ENCODE assay signal across 28 cellular contexts in the genomic region with DNA sequence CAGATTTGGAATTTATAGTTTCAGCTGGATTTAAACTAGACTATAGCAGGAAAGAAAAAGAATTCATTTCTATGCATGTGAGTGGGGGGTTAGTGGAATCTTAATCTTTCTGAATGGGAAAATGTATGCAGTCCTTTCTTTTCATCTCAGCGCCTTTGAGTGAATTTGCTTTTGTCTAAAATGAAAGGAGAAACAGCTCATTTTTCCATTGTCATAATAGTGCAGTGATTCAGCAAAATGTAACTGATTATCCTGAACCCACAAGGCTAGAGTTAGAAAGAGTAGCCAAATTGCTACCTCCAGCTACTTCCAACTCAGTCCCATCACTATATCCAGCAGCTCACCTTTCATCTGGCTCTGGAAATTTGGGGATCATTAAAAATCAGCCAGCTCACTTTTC.
"Had no signal": no experiment of that assay in that cellular context is flagged by ENCODE, and none has a peak within 500 bp of the region (broad histone marks: within the 10 kb centered on the region; RNA-seq: fewer than 3 reads in every experiment).

No MANE protein-coding gene starts in this region.

- H3K27me3 ChIP-seq: esophagus muscularis mucosa, gastrocnemius medialis, hepatocyte, neural progenitor cell, right atrium auricular region, suprapubic skin, tibial artery had no signal

- H2AFZ ChIP-seq: hepatocyte, neural progenitor cell had no signal

- H3K27ac ChIP-seq: esophagus muscularis mucosa, gastrocnemius medialis, hepatocyte, neural progenitor cell, right atrium auricular region, suprapubic skin, tibial artery had no signal

- H3K4me3 ChIP-seq: esophagus muscularis mucosa, gastrocnemius medialis, hepatocyte, neural progenitor cell, right atrium auricular region, suprapubic skin, tibial artery had no signal

- H3K9me3 ChIP-seq: esophagus muscularis mucosa, gastrocnemius medialis, right atrium auricular region, suprapubic skin, tibial artery had no signal

- H3K36me3 ChIP-seq: esophagus muscularis mucosa, gastrocnemius medialis, neural progenitor cell, right atrium auricular region, suprapubic skin, tibial artery had no signal

- H3K79me2 ChIP-seq: hepatocyte had no signal

- H3K4me2 ChIP-seq: hepatocyte, neural progenitor cell had no signal

- DNase-seq: activated CD4-positive, alpha-beta memory T cell treated with anti-CD3 and anti-CD28 coated beads for 36 hours; activated CD4-positive, alpha-beta T cell treated with anti-CD3 and anti-CD28 coated beads, Interleukin-2, amount 10 ng/mL, durations not matched to agents 24 days and 14 days; activated CD4-positive, CD25-positive, alpha-beta regulatory T cell treated with anti-CD3 and anti-CD28 coated beads, Interleukin-2, amount 50 U/mL, for 72 hours; activated CD8-positive, alpha-beta memory T cell treated with anti-CD3 and anti-CD28 coated beads, Interleukin-2, amount 50 U/mL, for 48 hours; activated gamma-delta T cell; activated naive CD4-positive, alpha-beta T cell treated with anti-CD3 and anti-CD28 coated beads, Interleukin-2, amount 10 ng/mL, durations not matched to agents 7 days and 5 days; activated naive CD8-positive, alpha-beta T cell treated with anti-CD3 and anti-CD28 coated beads, Interleukin-2, amount 10 ng/mL, durations not matched to agents 7 days and 5 days; activated T-cell treated with anti-CD3 and anti-CD28 coated beads, Interleukin-2, amount 50 U/mL, for 24 hours; effector CD4-positive, alpha-beta T cell; gastrocnemius medialis; glutamatergic neuron; kidney; left colon; naive thymus-derived CD8-positive, alpha-beta T cell; occipital lobe; stimulated activated CD4-positive, alpha-beta T cell treated with anti-CD3 and anti-CD28 coated beads, Interleukin-15, amount 100 ng/mL, for 24 hours; stimulated activated CD4-positive, alpha-beta T cell treated with anti-CD3 and anti-CD28 coated beads, Interleukin-2, amount 100 ng/mL, for 24 hours; stimulated activated naive CD4-positive, alpha-beta T cell; T-helper 1 cell; T-helper 9 cell; tibial artery had no signal

- FAIRE-seq: bronchial epithelial cell, kidney, TTC549 had no signal

- H3K9ac ChIP-seq: neural progenitor cell had no signal

- ATAC-seq: gastrocnemius medialis; left colon; naive thymus-derived CD8-positive, alpha-beta T cell had no signal
